In the genomic region with DNA sequence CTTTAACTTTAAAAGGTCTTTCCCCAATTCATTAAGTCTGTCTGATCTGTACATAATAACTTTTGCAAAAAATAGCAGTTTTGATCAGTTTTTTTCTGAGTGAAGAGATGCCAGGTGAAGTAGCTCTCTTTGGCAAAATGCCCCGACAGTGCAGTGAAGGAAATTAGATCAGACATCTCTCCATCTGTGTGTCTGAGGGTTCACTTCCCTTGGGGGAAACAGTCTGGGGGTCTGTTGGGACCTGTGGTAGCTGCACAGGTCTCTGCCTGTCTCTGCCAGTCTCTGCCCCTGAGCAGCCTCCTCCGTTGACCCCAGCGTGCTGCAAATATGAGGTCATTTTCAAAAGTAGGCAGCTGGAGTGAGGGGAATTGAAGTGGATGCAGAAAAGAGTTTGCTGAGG, we compare ENCODE assay signal across 15 cellular contexts. TPM values are rescaled to one million over a fixed set of nuclear protein-coding genes. Genes with fewer than 3 reads are reported as not detected.
A peak's percentile ranks its signal among the peaks of the same experiment; 100 is the strongest.
DNase-seq lines count a peak whose midpoint lies in the region; ATAC-seq and TF ChIP-seq lines count a peak whose summit lies in the region.
"Had no signal": no experiment of that assay in that cellular context is flagged by ENCODE, and none has a peak within 500 bp of the region (broad histone marks: within the 10 kb centered on the region; RNA-seq: fewer than 3 reads in every experiment).

No MANE protein-coding gene starts in this region.

- no peaks in the 10 kb centered on the region for H3K27me3 ChIP-seq in GM23338 (ENCODE audit: insufficient read depth)

- H3K4me1 ChIP-seq in GM23338 (ENCODE audit: insufficient read depth) = peaks cover 5% of the 10 kb centered on the region; the same call in 1 of the 2 replicates

- H3K4me3 ChIP-seq in GM23338 = no peak overlapping the region

- H3K4me2 ChIP-seq in GM23338 = no peak overlapping the region
- H3K4me2 ChIP-seq: KMS-11 had no signal

- 0 out of 2 replicates have a peak, but pooled peaks cover 2% of the 10 kb centered on the region for H3F3A ChIP-seq in GM23338 (replicated peaks; ENCODE audit: low read depth)

- no peaks in the 10 kb centered on the region for H3K9me2 ChIP-seq in GM23338 (ENCODE audit: insufficient read depth)

- no peaks in the 10 kb centered on the region for H3K27me3 Mint-ChIP-seq in activated CD8-positive, alpha-beta T cell treated with anti-CD3 and anti-CD28 coated beads, Interleukin-2, amount 10 ng/mL, durations not matched to agents 7 days and 5 days (ENCODE audit: low read depth)
- H3K27me3 Mint-ChIP-seq in activated CD8-positive, alpha-beta T cell treated with anti-CD3 and anti-CD28 coated beads for 36 hours = no peaks in the 10 kb centered on the region
- H3K27me3 Mint-ChIP-seq in GM23338 (ENCODE audit: insufficient read depth, low read depth, poor library complexity) = peaks cover 2% of the 10 kb centered on the region
- H3K27me3 Mint-ChIP-seq: CD4-positive, alpha-beta T cell had no signal

- POLR2A ChIA-PET in activated CD8-positive, alpha-beta T cell treated with anti-CD3 and anti-CD28 coated beads, Interleukin-2, amount 10 ng/mL, durations not matched to agents 7 days and 5 days (lab: Charles Lee) = no interaction called here
- POLR2A ChIA-PET in activated CD8-positive, alpha-beta T cell treated with anti-CD3 and anti-CD28 coated beads for 36 hours (lab: Charles Lee) = no interaction called here

- no peak overlapping the region for H3K27ac ChIP-seq in GM23338 (ENCODE audit: low read depth)
- H3K27ac ChIP-seq: KMS-11 had no signal

- H2AFZ ChIP-seq in GM23338 = no peak overlapping the region

- peak overlapping the region; percentile 4 for H3K27ac Mint-ChIP-seq in activated CD8-positive, alpha-beta T cell treated with anti-CD3 and anti-CD28 coated beads, Interleukin-2, amount 10 ng/mL, durations not matched to agents 7 days and 5 days
- no peak overlapping the region for H3K27ac Mint-ChIP-seq in activated CD8-positive, alpha-beta T cell treated with anti-CD3 and anti-CD28 coated beads for 36 hours
- H3K27ac Mint-ChIP-seq in GM23338 = no peak overlapping the region; the same call in 1 of the 2 replicates
- H3K27ac Mint-ChIP-seq: CD4-positive, alpha-beta T cell had no signal

- ATAC-seq in activated CD8-positive, alpha-beta T cell treated with anti-CD3 and anti-CD28 coated beads, Interleukin-2, amount 10 ng/mL, durations not matched to agents 7 days and 5 days = no peak
- no peak for ATAC-seq in activated CD8-positive, alpha-beta T cell treated with anti-CD3 and anti-CD28 coated beads for 36 hours
- ATAC-seq in HG03442 (IDR thresholded peaks at IDR 0.05; ENCODE audit: unreplicated experiment) (no peak), GM23338 (no peak)

- CTCF ChIA-PET in activated CD8-positive, alpha-beta T cell treated with anti-CD3 and anti-CD28 coated beads, Interleukin-2, amount 10 ng/mL, durations not matched to agents 7 days and 5 days (lab: Charles Lee) = interaction anchor here (1.0 kb wide), 2 partner anchors 83 to 317 kb away, joined by 3 read pairs; no protein-coding TSS in a partner anchor
- CTCF ChIA-PET in activated CD8-positive, alpha-beta T cell treated with anti-CD3 and anti-CD28 coated beads for 36 hours (lab: Charles Lee) = interaction anchor here (1.2 to 1.4 kb wide), 3 partner anchors 317 to 320 kb away, joined by 3 to 4 read pairs (median 3); no protein-coding TSS in a partner anchor

- H3K9me3 Mint-ChIP-seq in activated CD8-positive, alpha-beta T cell treated with anti-CD3 and anti-CD28 coated beads, Interleukin-2, amount 10 ng/mL, durations not matched to agents 7 days and 5 days (ENCODE audit: insufficient read depth) = no peaks in the 10 kb centered on the region
- H3K9me3 Mint-ChIP-seq in activated CD8-positive, alpha-beta T cell treated with anti-CD3 and anti-CD28 coated beads for 36 hours = no peaks in the 10 kb centered on the region
- no peaks in the 10 kb centered on the region for H3K9me3 Mint-ChIP-seq in GM23338
- H3K9me3 Mint-ChIP-seq: CD4-positive, alpha-beta T cell had no signal

- no peak overlapping the region for H3K4me3 Mint-ChIP-seq in activated CD8-positive, alpha-beta T cell treated with anti-CD3 and anti-CD28 coated beads, Interleukin-2, amount 10 ng/mL, durations not matched to agents 7 days and 5 days
- no peak overlapping the region for H3K4me3 Mint-ChIP-seq in activated CD8-positive, alpha-beta T cell treated with anti-CD3 and anti-CD28 coated beads for 36 hours
- H3K4me3 Mint-ChIP-seq in GM23338 = no peak overlapping the region
- H3K4me3 Mint-ChIP-seq: CD4-positive, alpha-beta T cell had no signal

- DNase-seq in activated CD8-positive, alpha-beta T cell treated with anti-CD3 and anti-CD28 coated beads, Interleukin-2, amount 10 ng/mL, durations not matched to agents 7 days and 5 days = no peak
- DNase-seq in activated CD8-positive, alpha-beta T cell treated with anti-CD3 and anti-CD28 coated beads for 36 hours = no peak
- peak; percentile 95 for DNase-seq in NCI-H2171 (lab: John Stamatoyannopoulos, UW)
- peak; percentile 50 for DNase-seq in cerebellum (ENCODE audit: low spot score)
- DNase-seq in GDM1 (lab: John Stamatoyannopoulos, UW) = no peak
- DNase-seq in GM23338 (ENCODE audit: low spot score) = no peak
- DNase-seq: Calu3; CD4-positive, alpha-beta T cell; DMS79 treated with DMSO at 0.1 percent for 48 hours; NCI-H1417; NCI-H2029 treated with DMSO at 0.1 percent for 48 hours; NCI-H748 treated with DMSO at 0.1 percent for 48 hours; SIG-M5 had no signal

- H3K36me3 ChIP-seq in GM23338 (ENCODE audit: insufficient read depth) = no peaks in the 10 kb centered on the region

- intact Hi-C loops in activated CD8-positive, alpha-beta T cell treated with anti-CD3 and anti-CD28 coated beads for 36 hours (cut with micrococcal nuclease) = no loop called here

- peaks cover 30% of the 10 kb centered on the region for H3K4me1 Mint-ChIP-seq in activated CD8-positive, alpha-beta T cell treated with anti-CD3 and anti-CD28 coated beads, Interleukin-2, amount 10 ng/mL, durations not matched to agents 7 days and 5 days (ENCODE audit: low read depth)
- peaks cover 27% of the 10 kb centered on the region for H3K4me1 Mint-ChIP-seq in activated CD8-positive, alpha-beta T cell treated with anti-CD3 and anti-CD28 coated beads for 36 hours (ENCODE audit: low read depth)
- peaks cover 13% of the 10 kb centered on the region for H3K4me1 Mint-ChIP-seq in GM23338

- no peaks in the 10 kb centered on the region; the same call in 1 of the 2 replicates for H4K20me1 ChIP-seq in GM23338 (replicated peaks; ENCODE audit: insufficient read depth)

- no peak for TF ChIP-seq CTCF in activated CD8-positive, alpha-beta T cell treated with anti-CD3 and anti-CD28 coated beads for 36 hours (IDR thresholded peaks at IDR 0.05)
- TF ChIP-seq CTCF in GM23338 (conservative IDR thresholded peaks at IDR 0.05; ENCODE audit: low read depth in 2 of 2) = no peak

- H3K36me3 Mint-ChIP-seq in activated CD8-positive, alpha-beta T cell treated with anti-CD3 and anti-CD28 coated beads, Interleukin-2, amount 10 ng/mL, durations not matched to agents 7 days and 5 days (ENCODE audit: low read depth) = peaks cover 5% of the 10 kb centered on the region
- peaks cover 10% of the 10 kb centered on the region for H3K36me3 Mint-ChIP-seq in activated CD8-positive, alpha-beta T cell treated with anti-CD3 and anti-CD28 coated beads for 36 hours (ENCODE audit: low read depth)
- H3K36me3 Mint-ChIP-seq in GM23338 (ENCODE audit: low read depth) = peaks cover 3% of the 10 kb centered on the region; the same call in 1 of the 3 replicates

- H3K79me2 ChIP-seq in GM23338 (replicated peaks; ENCODE audit: insufficient read depth) = peaks cover 43% of the 10 kb centered on the region

TF ChIP-seq in GM23338, 12 proteins besides CTCF, POLR2A, EP300 and RAD21 (continues in another document):
- TF ChIP-seq EZH2phosphoT487 (IDR thresholded peaks at IDR 0.05; ENCODE audit: unreplicated experiment) (no peak), JUNB (IDR thresholded peaks at IDR 0.05; ENCODE audit: unreplicated experiment) (no peak), CREB1 (CRISPR knock-in tag; IDR thresholded peaks at IDR 0.05; ENCODE audit: low read depth) (no peak)
- TF ChIP-seq, protein P1, sequence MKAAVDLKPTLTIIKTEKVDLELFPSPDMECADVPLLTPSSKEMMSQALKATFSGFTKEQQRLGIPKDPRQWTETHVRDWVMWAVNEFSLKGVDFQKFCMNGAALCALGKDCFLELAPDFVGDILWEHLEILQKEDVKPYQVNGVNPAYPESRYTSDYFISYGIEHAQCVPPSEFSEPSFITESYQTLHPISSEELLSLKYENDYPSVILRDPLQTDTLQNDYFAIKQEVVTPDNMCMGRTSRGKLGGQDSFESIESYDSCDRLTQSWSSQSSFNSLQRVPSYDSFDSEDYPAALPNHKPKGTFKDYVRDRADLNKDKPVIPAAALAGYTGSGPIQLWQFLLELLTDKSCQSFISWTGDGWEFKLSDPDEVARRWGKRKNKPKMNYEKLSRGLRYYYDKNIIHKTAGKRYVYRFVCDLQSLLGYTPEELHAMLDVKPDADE (IDR thresholded peaks at IDR 0.05) = no peak

RNA-seq across cellular contexts. Expression of gene TBCE, which starts 54.5 kb away (rescaled TPM):
- 10 to 100 TPM; 28.1 to 31.9 TPM for total RNA-seq in activated CD8-positive, alpha-beta T cell treated with anti-CD3 and anti-CD28 coated beads, Interleukin-2, amount 10 ng/mL, durations not matched to agents 7 days and 5 days
- 10 to 100 TPM; 21.8 to 24.0 TPM for total RNA-seq in activated CD8-positive, alpha-beta T cell treated with anti-CD3 and anti-CD28 coated beads for 36 hours
- total RNA-seq in cerebellum = 39.1 TPM
- 42.7 and 45.6 TPM in 2 replicates for total RNA-seq in GM23338 (2014; rRNA removed; shearing (Covaris generic))
- 64.8 and 72.4 TPM in 2 replicates for polyA plus RNA-seq in GM23338 (2016; fragmentation: Nextera tagmentation; extraction: Ambion mirVana)

Comparison
In these comparisons a context has a peak if more than half of its experiments do, and no peak if none do; other contexts are left out.
1. DNase-seq: peak in NCI-H2171 (single experiment) and cerebellum (single experiment); none in activated CD8-positive, alpha-beta T cell treated with anti-CD3 and anti-CD28 coated beads, Interleukin-2, amount 10 ng/mL, durations not matched to agents 7 days and 5 days (single experiment), activated CD8-positive, alpha-beta T cell treated with anti-CD3 and anti-CD28 coated beads for 36 hours (single experiment), GDM1 (single experiment) and GM23338 (single experiment).